Comparison of ENCODE assay signal across 27 cellular contexts in genomic region chr1:205048382-205048781, GRCh38. TPM values are rescaled to one million over a fixed set of nuclear protein-coding genes. Genes with fewer than 3 reads are reported as not detected.
DNase-seq lines count a peak whose midpoint lies in the region; TF ChIP-seq lines count a peak whose summit lies in the region.
"Had no signal": no experiment of that assay in that cellular context is flagged by ENCODE, and none has a peak within 500 bp of the region (broad histone marks: within the 10 kb centered on the region; RNA-seq: fewer than 3 reads in every experiment).

No MANE protein-coding gene starts in this region.

- TF ChIP-seq CTCF in CD14-positive monocyte (IDR thresholded peaks at IDR 0.05) = no peak

- no peaks in the 10 kb centered on the region for H3K9me3 Mint-ChIP-seq in CD14-positive monocyte
- H3K9me3 Mint-ChIP-seq: HFFc6, type B pancreatic cell had no signal

- no peak overlapping the region for H3K27ac Mint-ChIP-seq in CD14-positive monocyte
- H3K27ac Mint-ChIP-seq: HFFc6, type B pancreatic cell had no signal

- peak; percentile 78 for DNase-seq in NCI-H1694 treated with DMSO at 0.1 percent for 48 hours (lab: John Stamatoyannopoulos, UW)
- DNase-seq in cerebellar nuclear complex (lab: John Stamatoyannopoulos, UW) = peak; percentile 33 to 85
- DNase-seq in substantia nigra (lab: John Stamatoyannopoulos, UW) = peak; percentile 56 to 94 (median 87)
- no peak for DNase-seq in activated CD8-positive, alpha-beta memory T cell treated with anti-CD3 and anti-CD28 coated beads, Interleukin-2, amount 50 U/mL, for 4 hours
- no peak for DNase-seq in CD14-positive monocyte (ENCODE audit: low spot score)
- no peak for DNase-seq in foreskin melanocyte
- DNase-seq: activated gamma-delta T cell treated with Interleukin-2 at 50 U/mL for 16 hours; body of pancreas; colonic mucosa; DND-41; effector memory CD4-positive, alpha-beta T cell; heart right ventricle; HFFc6; Karpas-422; left colon; mesendoderm; NCI-H1436; NCI-H2107; NCI-H510A; PC-3; stimulated activated CD4-positive, alpha-beta T cell treated with anti-CD3 and anti-CD28 coated beads, Interleukin-1b, Interleukin-23, amount 100 ng/mL, for 48 hours had no signal

- no peaks in the 10 kb centered on the region for H3K27me3 ChIP-seq in layer of hippocampus (ENCODE audit: control insufficient read depth, insufficient read depth, low read length)
- H3K27me3 ChIP-seq: body of pancreas had no signal

- H3K27me3 Mint-ChIP-seq in CD14-positive monocyte (ENCODE audit: low read depth in 3 of 3) = peaks cover 39 to 41% (median 39%) of the 10 kb centered on the region in 3 donors

- intact Hi-C loops in CD14-positive monocyte (cut with micrococcal nuclease) = no loop called here

- H3K4me3 Mint-ChIP-seq in CD14-positive monocyte = no peak overlapping the region
- H3K4me3 Mint-ChIP-seq: HFFc6, type B pancreatic cell had no signal

- H3K27ac ChIP-seq in layer of hippocampus (ENCODE audit: low read depth, low read length) (peak overlapping the region; percentile 98), substantia nigra (ENCODE audit: low read depth, low read length, poor library complexity, severe bottlenecking) (peak overlapping the region; percentile 100)
- H3K27ac ChIP-seq: BLaER1 treated with 17β-estradiol and CSF1 and Interleukin-3, amounts not matched to agents 10 nM and 100 nM; body of pancreas; colonic mucosa; heart right ventricle had no signal

- no peaks in the 10 kb centered on the region for H3K4me1 Mint-ChIP-seq in CD14-positive monocyte

- H3K36me3 Mint-ChIP-seq in CD14-positive monocyte = no peaks in the 10 kb centered on the region
- H3K36me3 Mint-ChIP-seq: type B pancreatic cell had no signal

RNA-seq across cellular contexts. Expression of gene CNTN2, which starts 5.4 kb away (rescaled TPM):
- not detected for polyA plus RNA-seq in CD14-positive monocyte
- polyA plus RNA-seq: AG04450, HepG2, smooth muscle cell had no signal

RNA-seq across cellular contexts. Expression of gene TMEM81, which starts 35.9 kb away (rescaled TPM):
- under 1 TPM; 0.17 to 0.36 TPM for polyA plus RNA-seq in CD14-positive monocyte

Comparison
In these comparisons a context has a peak if more than half of its experiments do, and no peak if none do; other contexts are left out.
1. DNase-seq: peak in NCI-H1694 treated with DMSO at 0.1 percent for 48 hours (single experiment), cerebellar nuclear complex (2 of 2) and substantia nigra (49 of 49); none in activated CD8-positive, alpha-beta memory T cell treated with anti-CD3 and anti-CD28 coated beads, Interleukin-2, amount 50 U/mL, for 4 hours (single experiment), CD14-positive monocyte (single experiment) and foreskin melanocyte (single experiment).